8 cellular contexts compared by ENCODE assay signal in genomic region chr1:170664828-170665617, GRCh38. TPM values are rescaled to one million over a fixed set of nuclear protein-coding genes. Genes with fewer than 3 reads are reported as not detected.
DNase-seq lines count a peak whose midpoint lies in the region; ATAC-seq lines count a peak whose summit lies in the region.

No MANE protein-coding gene starts in this region.

- H3K18ac ChIP-seq in neuronal stem cell (ENCODE audit: low read length) = peak overlapping the region; percentile 58

- no peak overlapping the region for H2BK120ac ChIP-seq in neuronal stem cell (ENCODE audit: low read depth, low read length)

- no peak overlapping the region for H2BK12ac ChIP-seq in neuronal stem cell (ENCODE audit: low read length)

- H3K4ac ChIP-seq in neuronal stem cell (ENCODE audit: low read length) = no peak overlapping the region

- ATAC-seq in GM19467 (IDR thresholded peaks at IDR 0.05; ENCODE audit: unreplicated experiment) (no peak), GM21619 (IDR thresholded peaks at IDR 0.05; ENCODE audit: unreplicated experiment) (no peak)

- H2AFZ ChIP-seq in neuronal stem cell (ENCODE audit: low read length) = peak overlapping the region; percentile 94

- H2BK5ac ChIP-seq in neuronal stem cell (ENCODE audit: low read length) = no peak overlapping the region

- H3K27me3 ChIP-seq in NT2/D1 (ENCODE audit: insufficient read depth, insufficient read length) (peaks cover 100% of the 10 kb centered on the region), neuronal stem cell (ENCODE audit: control insufficient read depth in 3 of 3, insufficient read depth in 3 of 3, low read depth in 1 of 3, low read length in 3 of 3) (peaks cover 52 to 99% (median 99%) of the 10 kb centered on the region in 3 experiments)

- H3K36me3 ChIP-seq in NT2/D1 (ENCODE audit: insufficient read depth, insufficient read length, low read length) = no peaks in the 10 kb centered on the region
- no peaks in the 10 kb centered on the region for H3K36me3 ChIP-seq in neuronal stem cell (replicated peaks in 1 of 2; ENCODE audit: control insufficient read depth in 2 of 2, insufficient read depth in 2 of 2, low read length in 2 of 2)

- DNase-seq in ELF-1 (ENCODE audit: low read depth, low spot score) (peak; percentile 49), NT2/D1 (ENCODE audit: low read depth, low spot score) (no peak), fibroblast of peridontal ligament (ENCODE audit: extremely low read depth) (peak; percentile 51), neuronal stem cell (ENCODE audit: low spot score) (no peak), NCI-H1048 (lab: John Stamatoyannopoulos, UW) (no peak), GF-D8 (lab: John Stamatoyannopoulos, UW) (no peak)

- peak overlapping the region; percentile 81 for H3K4me2 ChIP-seq in neuronal stem cell (ENCODE audit: insufficient read depth, low read length, poor library complexity, severe bottlenecking)

- no peak overlapping the region for H3K14ac ChIP-seq in neuronal stem cell (ENCODE audit: low read length)

- no CpG with 5 or more reads among the region's 37 CpGs for WGBS in neuronal stem cell (ENCODE audit: extremely low coverage in 2 of 2, insufficient read length in 2 of 2, insufficient replicate concordance in 1 of 2), 2 donors

- H2BK15ac ChIP-seq in neuronal stem cell (ENCODE audit: low read length) = peak overlapping the region; percentile 35

- no peaks in the 10 kb centered on the region for H3K4me1 ChIP-seq in NT2/D1 (ENCODE audit: insufficient read depth, insufficient read length)
- peaks cover 11 to 13% of the 10 kb centered on the region in 2 donors for H3K4me1 ChIP-seq in neuronal stem cell (ENCODE audit: control insufficient read depth in 2 of 2, insufficient read depth in 1 of 2, low read depth in 1 of 2, low read length in 2 of 2)

- peak overlapping the region; percentile 57 for H3K9ac ChIP-seq in NT2/D1 (ENCODE audit: insufficient read length, low read depth)
- H3K9ac ChIP-seq in neuronal stem cell (ENCODE audit: low read depth, low read length, poor library complexity) = peak overlapping the region; percentile 36

- no peaks in the 10 kb centered on the region for H3K79me1 ChIP-seq in neuronal stem cell (ENCODE audit: low read depth, low read length)

- H3K4me3 ChIP-seq in NT2/D1 (ENCODE audit: insufficient read length, low read depth) (peak overlapping the region; percentile 65), neuronal stem cell (ENCODE audit: low read length in 2 of 2) (peak overlapping the region; percentile 31 to 74)

- no peak overlapping the region for H4K8ac ChIP-seq in neuronal stem cell (ENCODE audit: low read depth, low read length)

- H4K91ac ChIP-seq in neuronal stem cell (ENCODE audit: low read depth, low read length, poor library complexity) = no peak overlapping the region

- H3K27ac ChIP-seq in neuronal stem cell (replicated peaks; ENCODE audit: low read length) = no peak overlapping the region

- no peak overlapping the region for H3K23ac ChIP-seq in neuronal stem cell (ENCODE audit: low read depth, low read length, poor library complexity)

- H3K9me3 ChIP-seq in NT2/D1 (ENCODE audit: insufficient read depth, low read length) (no peaks in the 10 kb centered on the region), neuronal stem cell (replicated peaks in 1 of 2; ENCODE audit: control insufficient read depth in 2 of 2, insufficient read depth in 1 of 2, low read depth in 1 of 2, low read length in 2 of 2) (peaks cover 1 to 3% of the 10 kb centered on the region in 2 donors)

- H2AK5ac ChIP-seq in neuronal stem cell (ENCODE audit: low read depth, low read length) = no peak overlapping the region

RNA-seq across cellular contexts. Expression of gene PRRX1, which starts 1.1 kb away (rescaled TPM):
- polyA plus RNA-seq in neuronal stem cell (2013, experiment 1 of 2) = not detected
- not detected for polyA plus RNA-seq in neuronal stem cell (2013, experiment 2 of 2)

Comparison
In these comparisons a context has a peak if more than half of its experiments do, and no peak if none do; other contexts are left out.
1. DNase-seq: peak in ELF-1 (single experiment) and fibroblast of peridontal ligament (single experiment); none in NT2/D1 (single experiment), neuronal stem cell (single experiment), NCI-H1048 (single experiment) and GF-D8 (single experiment).